12 cellular contexts compared by ENCODE assay signal in the genomic region with DNA sequence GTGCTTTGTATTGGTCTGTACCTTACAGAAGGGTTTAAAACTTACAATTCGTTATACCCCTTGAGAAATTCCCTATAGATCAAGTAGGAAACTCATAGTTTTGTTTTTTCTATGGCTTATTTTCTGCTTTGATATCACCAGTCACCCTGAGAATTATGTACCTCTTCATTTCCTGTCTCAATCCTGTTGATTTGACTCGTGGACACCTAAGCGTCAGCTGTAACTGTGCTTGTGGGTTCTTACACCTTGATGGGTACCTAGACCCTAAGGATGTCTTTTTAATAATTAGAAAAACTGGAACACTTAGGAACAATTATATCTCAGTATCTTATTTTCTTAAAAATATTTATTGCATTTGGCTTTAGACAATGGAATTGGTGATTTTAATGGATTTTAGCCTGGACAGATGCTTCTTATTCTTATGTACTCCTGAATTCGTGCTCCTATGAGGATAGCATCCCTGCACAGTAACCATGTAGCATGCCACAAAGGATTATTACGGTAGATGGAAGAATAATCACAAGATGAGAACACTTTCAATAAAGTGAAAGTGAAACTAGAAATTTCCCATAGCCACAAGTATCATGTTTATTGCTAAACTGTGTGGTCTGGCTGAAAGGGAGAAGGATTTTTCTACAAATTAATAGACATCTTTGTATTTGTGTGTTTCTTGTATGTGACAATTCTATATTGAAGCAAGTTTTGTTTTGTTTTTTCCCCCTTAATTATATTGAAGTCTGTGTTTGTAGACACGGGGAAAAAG.
A peak's percentile ranks its signal among the peaks of the same experiment; 100 is the strongest.
DNase-seq lines count a peak whose midpoint lies in the region.
"Had no signal": no experiment of that assay in that cellular context is flagged by ENCODE, and none has a peak within 500 bp of the region (broad histone marks: within the 10 kb centered on the region; RNA-seq: fewer than 3 reads in every experiment).

No MANE protein-coding gene starts in this region.

- peak; percentile 39 for DNase-seq in A172 (ENCODE audit: low spot score)
- DNase-seq in H4 (ENCODE audit: low spot score), result peak; percentile 61
- peak; percentile 14 for DNase-seq in SK-MEL-5 (ENCODE audit: low read depth, low spot score)
- peak; percentile 1 for DNase-seq in kidney glomerular epithelial cell (lab: John Stamatoyannopoulos, UW)
- DNase-seq in NCI-H524 (lab: John Stamatoyannopoulos, UW), result no peak
- DNase-seq in activated CD8-positive, alpha-beta memory T cell treated with anti-CD3 and anti-CD28 coated beads, Interleukin-2, amount 50 U/mL, for 4 hours, result no peak
- DNase-seq in hepatic stellate cell (ENCODE audit: low spot score), result no peak
- DNase-seq in stimulated activated CD4-positive, alpha-beta T cell treated with anti-CD3 and anti-CD28 coated beads, Interleukin-15, amount 100 ng/mL, for 24 hours, result no peak
- DNase-seq: DMS79, foreskin keratinocyte, SK-N-SH, upper lobe of left lung had no signal

- in situ Hi-C loops in SK-MEL-5 (cut with HindIII; ENCODE audit: low pct_unique_long_range_greater_than_20kb, low sequenced_read_pairs), result no loop called here

Comparison
In these comparisons a context has a peak if more than half of its experiments do, and no peak if none do; other contexts are left out.
1. DNase-seq: peak in A172 (single experiment), H4 (single experiment), SK-MEL-5 (single experiment) and kidney glomerular epithelial cell (single experiment); none in NCI-H524 (0 of 2), activated CD8-positive, alpha-beta memory T cell treated with anti-CD3 and anti-CD28 coated beads, Interleukin-2, amount 50 U/mL, for 4 hours (single experiment), hepatic stellate cell (single experiment) and stimulated activated CD4-positive, alpha-beta T cell treated with anti-CD3 and anti-CD28 coated beads, Interleukin-15, amount 100 ng/mL, for 24 hours (single experiment).